ENCODE assay signal across 25 cellular contexts in the genomic region with DNA sequence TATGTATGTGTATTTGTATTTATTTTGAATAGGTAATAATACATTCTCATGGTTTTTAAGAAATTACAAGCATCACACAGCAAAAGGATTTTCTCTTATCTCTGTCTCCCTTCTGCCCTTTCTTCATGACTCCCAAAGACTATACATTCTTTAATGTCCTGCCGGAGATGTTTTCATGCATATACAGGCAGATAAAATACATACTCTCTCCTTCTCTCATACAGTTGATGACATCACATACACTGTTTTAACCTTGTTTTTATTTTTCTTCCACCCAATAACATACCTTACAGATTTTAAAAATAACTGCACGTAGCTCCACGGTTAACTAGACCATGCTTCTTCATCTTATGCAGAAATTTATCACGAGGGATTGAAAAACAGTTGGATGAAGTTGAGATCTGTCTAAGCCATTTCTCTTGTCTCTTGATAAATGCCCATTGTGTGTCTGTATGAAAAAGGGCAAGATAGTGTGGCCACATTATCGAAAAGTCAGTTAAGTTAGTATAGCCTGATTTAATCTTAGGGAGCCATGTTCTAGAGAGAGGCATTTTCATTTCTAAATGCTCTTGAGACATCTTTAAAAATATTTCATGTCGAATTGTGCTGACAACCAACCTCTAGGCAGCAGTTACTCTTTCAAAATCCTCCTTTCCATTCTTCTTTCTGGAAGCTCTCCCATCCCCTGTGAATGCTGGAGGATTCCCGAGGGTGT.
"Had no signal": no experiment of that assay in that cellular context is flagged by ENCODE, and none has a peak within 500 bp of the region (broad histone marks: within the 10 kb centered on the region; RNA-seq: fewer than 3 reads in every experiment).

No MANE protein-coding gene starts in this region.

- H3K9me3 ChIP-seq: adrenal gland, body of pancreas had no signal

- DNase-seq: activated CD4-positive, alpha-beta T cell treated with anti-CD3 and anti-CD28 coated beads, Interleukin-2, amount 10 ng/mL, durations not matched to agents 24 days and 14 days; activated CD4-positive, alpha-beta T cell treated with anti-CD3 and anti-CD28 coated beads, Interleukin-2, amount 50 U/mL, for 48 hours; activated CD8-positive, alpha-beta memory T cell treated with anti-CD3 and anti-CD28 coated beads, Interleukin-2, amount 50 U/mL, for 4 hours; activated gamma-delta T cell treated with Interleukin-2 at 50 U/mL for 16 hours; activated naive CD4-positive, alpha-beta T cell treated with anti-CD3 and anti-CD28 coated beads for 36 hours; activated T-cell treated with anti-CD3 and anti-CD28 coated beads for 4 hours; activated T-cell treated with anti-CD3 and anti-CD28 coated beads, Interleukin-2, amount 50 U/mL, for 4 hours; adrenal gland; body of pancreas; MV-4-11; NCI-H1092; NCI-H1436 treated with DMSO at 0.1 percent for 48 hours; NCI-H187; NCI-H2029 treated with DMSO at 0.1 percent for 48 hours; NCI-H2107; NCI-H2171; NCI-H510A; NCI-H526; NCI-H748 treated with DMSO at 0.1 percent for 48 hours; Right ventricle myocardium superior; T1000 had no signal

- H3K27me3 ChIP-seq: adrenal gland, body of pancreas, breast epithelium had no signal

- H3K9ac ChIP-seq: KMS-11 had no signal

- H3K27ac ChIP-seq: adrenal gland, body of pancreas, breast epithelium, KMS-11 had no signal

- H3K4me2 ChIP-seq: KMS-11 had no signal

- FAIRE-seq: astrocyte, TTC549 had no signal

- H3K36me3 ChIP-seq: adrenal gland, breast epithelium had no signal

- H3K4me1 ChIP-seq: adrenal gland, body of pancreas, breast epithelium had no signal

- H3K4me3 ChIP-seq: adrenal gland, body of pancreas, breast epithelium had no signal
